1 cellular context compared by ENCODE assay signal in the genomic region with DNA sequence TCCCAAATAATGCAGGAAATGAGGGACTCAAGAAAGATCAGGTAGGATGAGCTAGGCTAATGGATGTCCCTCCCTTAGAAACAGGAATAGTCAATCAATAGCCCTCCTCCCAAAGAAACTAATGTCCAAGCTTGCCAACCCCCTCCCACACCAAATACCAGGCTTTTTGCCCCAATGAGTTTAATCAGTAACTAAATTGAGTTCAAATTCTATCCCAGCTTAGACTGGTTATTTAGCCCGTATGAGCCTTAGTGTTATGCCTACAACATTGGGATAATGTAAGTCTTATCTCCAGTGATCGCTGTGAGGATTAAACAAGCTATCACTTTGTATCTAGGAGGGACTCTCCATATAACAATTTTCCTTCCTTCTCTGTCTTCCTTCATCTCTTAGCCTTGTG.
TF ChIP-seq lines count a peak whose summit lies in the region.

No MANE protein-coding gene starts in this region.

TF ChIP-seq in HepG2, 621 proteins besides CTCF, POLR2A, EP300 and RAD21 (continued from another document):
- no peak for TF ChIP-seq ZBTB43 (CRISPR knock-in tag; conservative IDR thresholded peaks at IDR 0.05)
- TF ChIP-seq MAX (IDR thresholded peaks at IDR 0.05): no peak
- no peak for TF ChIP-seq ZNF615 (CRISPR knock-in tag; IDR thresholded peaks at IDR 0.05; ENCODE audit: borderline replicate concordance)
- TF ChIP-seq ZNF501 (CRISPR knock-in tag; IDR thresholded peaks at IDR 0.05): no peak
- TF ChIP-seq, protein P1, sequence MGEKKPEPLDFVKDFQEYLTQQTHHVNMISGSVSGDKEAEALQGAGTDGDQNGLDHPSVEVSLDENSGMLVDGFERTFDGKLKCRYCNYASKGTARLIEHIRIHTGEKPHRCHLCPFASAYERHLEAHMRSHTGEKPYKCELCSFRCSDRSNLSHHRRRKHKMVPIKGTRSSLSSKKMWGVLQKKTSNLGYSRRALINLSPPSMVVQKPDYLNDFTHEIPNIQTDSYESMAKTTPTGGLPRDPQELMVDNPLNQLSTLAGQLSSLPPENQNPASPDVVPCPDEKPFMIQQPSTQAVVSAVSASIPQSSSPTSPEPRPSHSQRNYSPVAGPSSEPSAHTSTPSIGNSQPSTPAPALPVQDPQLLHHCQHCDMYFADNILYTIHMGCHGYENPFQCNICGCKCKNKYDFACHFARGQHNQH (CRISPR knock-in tag; IDR thresholded peaks at IDR 0.05): no peak
- TF ChIP-seq ZNF878 (CRISPR knock-in tag; IDR thresholded peaks at IDR 0.05): no peak
